In genomic region chr15:60074181-60074885, GRCh38 we compare ENCODE assay signal across 12 cellular contexts.
A peak's percentile ranks its signal among the peaks of the same experiment; 100 is the strongest.
DNase-seq lines count a peak whose midpoint lies in the region; ATAC-seq, FAIRE-seq and TF ChIP-seq lines count a peak whose summit lies in the region.
"Had no signal": no experiment of that assay in that cellular context is flagged by ENCODE, and none has a peak within 500 bp of the region (broad histone marks: within the 10 kb centered on the region; RNA-seq: fewer than 3 reads in every experiment).

No MANE protein-coding gene starts in this region.

- H2BK20ac ChIP-seq in H9 (ENCODE audit: low read depth, low read length, poor library complexity, severe bottlenecking) = no peak overlapping the region

- no peaks in the 10 kb centered on the region for H3K36me3 ChIP-seq in pancreas
- H3K36me3 ChIP-seq: suprapubic skin, WERI-Rb-1 had no signal

- no peak overlapping the region for H3T11ph ChIP-seq in H9 (ENCODE audit: low read length)

- H2BK120ac ChIP-seq in H9 (ENCODE audit: low read depth, low read length, poor library complexity, severe bottlenecking) = no peak overlapping the region

- no peaks in the 10 kb centered on the region for H3K79me2 ChIP-seq in H9 (ENCODE audit: insufficient read depth, low read length)

- no peak overlapping the region for H4K5ac ChIP-seq in H9 (ENCODE audit: insufficient read length, low read depth, low read length)

- H3K14ac ChIP-seq in H9 (ENCODE audit: insufficient read depth, low read length) = no peak overlapping the region

- no peak overlapping the region for H3K18ac ChIP-seq in H9 (ENCODE audit: insufficient read length, low read depth, low read length)

- peaks cover 4% of the 10 kb centered on the region; the same call in 1 of the 2 replicates for H3K27me3 Mint-ChIP-seq in H9 (ENCODE audit: low read depth)

- H4K8ac ChIP-seq in H9 (replicated peaks; ENCODE audit: insufficient read length, low read depth, low read length) = no peak overlapping the region

- no peak overlapping the region for H3K27ac Mint-ChIP-seq in H9

- ATAC-seq in pancreas (peak in 3 of 4 donors; percentile 70 to 88 (median 80)), HG03095 (IDR thresholded peaks at IDR 0.05; ENCODE audit: unreplicated experiment) (no peak)

- H3K9ac ChIP-seq in H9 (ENCODE audit: extremely low read depth, insufficient read length, low read length) = no peak overlapping the region

- WGBS in H9 (ENCODE audit: extremely low coverage, insufficient read length, low lambda C conversion rate) = no CpG with 5 or more reads among the region's 6 CpGs
- WGBS in pancreas, 2 donors = 58 to 60% methylated on average over 6 of the region's 6 CpGs

- intact Hi-C loops in pancreas (cut with DNase I) = no loop called here

- no peak overlapping the region for H2BK15ac ChIP-seq in H9 (ENCODE audit: low read depth, low read length)

- DNase-seq in H9 (no peak), NCI-H2081 (lab: John Stamatoyannopoulos, UW) (peak; percentile 82 to 90), cerebellum (ENCODE audit: low spot score) (peak; percentile 4), pancreas (no peak), RPMI8226 (no peak), retina (no peak)
- DNase-seq: KBM-7, NCI-H226, WERI-Rb-1 had no signal

- H3K4me2 ChIP-seq in H9 (ENCODE audit: insufficient read depth, insufficient read length, low read length) = no peak overlapping the region

- H3K4me1 Mint-ChIP-seq in H9 = peaks cover 56 to 59% of the 10 kb centered on the region in 2 experiments

- no peak for FAIRE-seq in pancreas (lab: Jason Lieb, UNC)
- FAIRE-seq: D721Med had no signal

- no peak overlapping the region for H3K4ac ChIP-seq in H9 (ENCODE audit: low read depth, low read length)

- H2BK5ac ChIP-seq in H9 (ENCODE audit: insufficient read length, low read length) = no peak overlapping the region

- H3K9me3 ChIP-seq in H9 (ENCODE audit: control insufficient read depth, low read depth, low read length) (no peaks in the 10 kb centered on the region), pancreas (no peaks in the 10 kb centered on the region)

- no peak overlapping the region for H3K56ac ChIP-seq in H9 (ENCODE audit: insufficient read length, low read depth, low read length)

- no peak overlapping the region for H2BK12ac ChIP-seq in H9 (ENCODE audit: insufficient read length, low read depth, low read length)

- H3K36me3 Mint-ChIP-seq in H9 (ENCODE audit: insufficient read depth in 1 of 3, low read depth in 3 of 3) = peaks cover 0 to 7% (median 2%) of the 10 kb centered on the region in 3 experiments; a peak in 2 of 7 replicates

- no peaks in the 10 kb centered on the region for H4K20me1 ChIP-seq in H9 (ENCODE audit: control insufficient read depth, insufficient read depth, insufficient read length)

- no peaks in the 10 kb centered on the region for H3K23me2 ChIP-seq in H9 (ENCODE audit: insufficient read length, low read depth, low read length, poor library complexity, severe bottlenecking)

- H3K79me1 ChIP-seq in H9 (ENCODE audit: insufficient read depth, low read depth, low read length, poor library complexity, severe bottlenecking) = no peaks in the 10 kb centered on the region

- no peak overlapping the region for H2AFZ ChIP-seq in H9 (ENCODE audit: low read length)

- H3K23ac ChIP-seq in H9 (ENCODE audit: insufficient read length, low read depth, low read length) = no peak overlapping the region

- peak overlapping the region; percentile 8 for H2AK5ac ChIP-seq in H9 (ENCODE audit: insufficient read length, low read length)

- no peak for TF ChIP-seq CTCF in H9 (conservative IDR thresholded peaks at IDR 0.05)
- TF ChIP-seq CTCF in pancreas (IDR thresholded peaks at IDR 0.05) = no peak

- no peak overlapping the region for H3K4me3 ChIP-seq in pancreas
- H3K4me3 ChIP-seq: suprapubic skin had no signal

- H3K4me3 Mint-ChIP-seq in H9 = no peak overlapping the region

- H3K27ac ChIP-seq in H9 (ENCODE audit: insufficient read length, low read depth, low read length) = no peak overlapping the region
- no peak overlapping the region for H3K27ac ChIP-seq in pancreas
- H3K27ac ChIP-seq: suprapubic skin, WERI-Rb-1 had no signal

- peaks cover 6 to 8% of the 10 kb centered on the region in 2 experiments for H3K9me3 Mint-ChIP-seq in H9

- H3K27me3 ChIP-seq in H9 (ENCODE audit: insufficient read depth, low read length) = no peaks in the 10 kb centered on the region
- no peaks in the 10 kb centered on the region for H3K27me3 ChIP-seq in pancreas

- H3K4me1 ChIP-seq in H9 (ENCODE audit: insufficient read depth, low read length) (peaks cover 13% of the 10 kb centered on the region; the same call in 1 of the 2 replicates), pancreas (no peaks in the 10 kb centered on the region)
- H3K4me1 ChIP-seq: suprapubic skin had no signal

- no peak overlapping the region for H4K91ac ChIP-seq in H9 (ENCODE audit: insufficient read length, low read depth, low read length)

Comparison
In these comparisons a context has a peak if more than half of its experiments do, and no peak if none do; other contexts are left out.
1. DNase-seq: peak in NCI-H2081 (2 of 2) and cerebellum (single experiment); none in H9 (single experiment), pancreas (0 of 6), RPMI8226 (single experiment) and retina (single experiment).